26 cellular contexts compared by ENCODE assay signal in genomic region chr9:111153973-111154590, GRCh38.
A peak's percentile ranks its signal among the peaks of the same experiment; 100 is the strongest.
DNase-seq lines count a peak whose midpoint lies in the region; ATAC-seq, FAIRE-seq and TF ChIP-seq lines count a peak whose summit lies in the region.
"Had no signal": no experiment of that assay in that cellular context is flagged by ENCODE, and none has a peak within 500 bp of the region (broad histone marks: within the 10 kb centered on the region; RNA-seq: fewer than 3 reads in every experiment).

No MANE protein-coding gene starts in this region.

- intact Hi-C loops in HCT116 (cut with micrococcal nuclease): no loop called here

- H3K9me3 Mint-ChIP-seq in astrocyte (ENCODE audit: unreplicated experiment): no peaks in the 10 kb centered on the region
- H3K9me3 Mint-ChIP-seq: activated CD8-positive, alpha-beta T cell treated with anti-CD3 and anti-CD28 coated beads for 36 hours; activated naive CD8-positive, alpha-beta T cell treated with anti-CD3 and anti-CD28 coated beads for 36 hours; stimulated activated naive CD8-positive, alpha-beta T cell treated with anti-CD3 and anti-CD28 coated beads, Interleukin-15, Interleukin-2, amounts not matched to agents 100 ng/mL and 50 ng/mL, for 24 hours had no signal

- ATAC-seq in HCT116 (no peak), omental fat pad (ENCODE audit: low FRiP score) (no peak)
- ATAC-seq: activated CD8-positive, alpha-beta T cell treated with anti-CD3 and anti-CD28 coated beads for 36 hours; left lobe of liver; sciatic nerve had no signal

- no peaks in the 10 kb centered on the region for H3K27me3 Mint-ChIP-seq in astrocyte (ENCODE audit: low read depth, unreplicated experiment)
- H3K27me3 Mint-ChIP-seq: activated CD8-positive, alpha-beta T cell treated with anti-CD3 and anti-CD28 coated beads for 36 hours; activated naive CD8-positive, alpha-beta T cell treated with anti-CD3 and anti-CD28 coated beads for 36 hours had no signal

- RAD21 ChIA-PET in HCT116 (lab: Charles Lee; ENCODE audit: low non-redundant PET in 1 of 2, low total read pairs in 2 of 2, uncharacterized antibody in 2 of 2, unreplicated experiment in 2 of 2): no interaction called here

- no peaks in the 10 kb centered on the region for H3K36me3 Mint-ChIP-seq in astrocyte (ENCODE audit: low read depth, unreplicated experiment)
- H3K36me3 Mint-ChIP-seq: activated naive CD8-positive, alpha-beta T cell treated with anti-CD3 and anti-CD28 coated beads for 36 hours had no signal

- H3K27ac ChIP-seq in HCT116 (ENCODE audit: low read depth, low read length) (no peak overlapping the region), astrocyte (ENCODE audit: low read depth, low read length) (no peak overlapping the region)
- H3K27ac ChIP-seq: brain microvascular endothelial cell, hepatocyte, PC-9 had no signal

- BruUV-seq in HCT116 (replicated peaks; lab: Mats Ljungman, UMichigan): no TSS peak

- H3K9me3 ChIP-seq in HCT116 (ENCODE audit: control insufficient read depth in 1 of 2, insufficient read depth in 1 of 2, low read depth in 1 of 2, low read length in 2 of 2): no peaks in the 10 kb centered on the region
- H3K9me3 ChIP-seq in astrocyte (ENCODE audit: insufficient read depth, low read depth, low read length): no peaks in the 10 kb centered on the region

- FAIRE-seq in astrocyte (lab: Jason Lieb, UNC): no peak
- FAIRE-seq: frontal cortex had no signal

- H3K36me3 ChIP-seq in HCT116 (ENCODE audit: control insufficient read depth in 1 of 2, insufficient read depth in 2 of 2, low read length in 2 of 2) (no peaks in the 10 kb centered on the region), astrocyte (ENCODE audit: insufficient read depth, low read length) (no peaks in the 10 kb centered on the region)
- H3K36me3 ChIP-seq: brain microvascular endothelial cell had no signal

- H2AFZ ChIP-seq in HCT116 (ENCODE audit: low read depth, low read length, poor library complexity, severe bottlenecking) (peak overlapping the region; percentile 82), astrocyte (ENCODE audit: low read depth, low read length) (no peak overlapping the region)
- H2AFZ ChIP-seq: hepatocyte, PC-9 had no signal

- H3K9ac ChIP-seq in HCT116 (ENCODE audit: low read length) (no peak overlapping the region), astrocyte (ENCODE audit: low read length) (no peak overlapping the region)

- no peak for TF ChIP-seq RAD21 in HCT116 (IDR thresholded peaks at IDR 0.05; ENCODE audit: low read depth)

- H3K4me1 Mint-ChIP-seq in astrocyte (ENCODE audit: low read depth, unreplicated experiment): peaks cover 6% of the 10 kb centered on the region
- H3K4me1 Mint-ChIP-seq: activated naive CD8-positive, alpha-beta T cell treated with anti-CD3 and anti-CD28 coated beads for 36 hours had no signal

- no peaks in the 10 kb centered on the region for H3K9me2 ChIP-seq in HCT116 (ENCODE audit: insufficient read depth)

- in situ Hi-C loops in G401 (cut with HindIII; ENCODE audit: low sequenced_read_pairs): no loop called here

- no peak overlapping the region for H3K4me3 ChIP-seq in HCT116 (replicated peaks in 1 of 2; ENCODE audit: low read depth in 1 of 2, low read length in 2 of 2)
- H3K4me3 ChIP-seq in astrocyte (ENCODE audit: insufficient read depth, low read depth, low read length): no peak overlapping the region
- H3K4me3 ChIP-seq: hepatocyte, PC-9 had no signal

- H3K27ac Mint-ChIP-seq in astrocyte (ENCODE audit: unreplicated experiment): no peak overlapping the region
- H3K27ac Mint-ChIP-seq: activated CD8-positive, alpha-beta T cell treated with anti-CD3 and anti-CD28 coated beads for 36 hours; activated naive CD8-positive, alpha-beta T cell treated with anti-CD3 and anti-CD28 coated beads for 36 hours; stimulated activated naive CD8-positive, alpha-beta T cell treated with anti-CD3 and anti-CD28 coated beads, Interleukin-15, Interleukin-2, amounts not matched to agents 100 ng/mL and 50 ng/mL, for 24 hours had no signal

- no peak for TF ChIP-seq POLR2A in HCT116 (IDR thresholded peaks at IDR 0.05; ENCODE audit: borderline replicate concordance, extremely low read depth, insufficient read depth, insufficient read length)

- CTCF ChIA-PET in HCT116 (lab: Charles Lee): no interaction called here

- H3K4me1 ChIP-seq in HCT116 (ENCODE audit: control insufficient read depth in 1 of 2, insufficient read depth in 2 of 2, low read length in 2 of 2) (no peaks in the 10 kb centered on the region), astrocyte (ENCODE audit: insufficient read depth, low read length) (no peaks in the 10 kb centered on the region)

- TF ChIP-seq CTCF in HCT116 (IDR thresholded peaks at IDR 0.05 in 2 of 3, conservative IDR thresholded peaks at IDR 0.05 in 1 of 3; ENCODE audit: borderline replicate concordance in 1 of 3, insufficient read depth in 1 of 3, low read depth in 2 of 3, low read length in 2 of 3) (no peak), astrocyte (IDR thresholded peaks at IDR 0.05; ENCODE audit: insufficient read depth, low read depth, low read length) (no peak), omental fat pad (IDR thresholded peaks at IDR 0.05) (no peak)

- no peak overlapping the region for H3K4me3 Mint-ChIP-seq in astrocyte (ENCODE audit: unreplicated experiment)
- H3K4me3 Mint-ChIP-seq: activated CD8-positive, alpha-beta T cell treated with anti-CD3 and anti-CD28 coated beads for 36 hours; activated naive CD8-positive, alpha-beta T cell treated with anti-CD3 and anti-CD28 coated beads for 36 hours; stimulated activated naive CD8-positive, alpha-beta T cell treated with anti-CD3 and anti-CD28 coated beads, Interleukin-15, Interleukin-2, amounts not matched to agents 100 ng/mL and 50 ng/mL, for 24 hours had no signal

- POLR2A ChIA-PET in HCT116 (lab: Charles Lee): no interaction called here

- H4K20me1 ChIP-seq in HCT116 (ENCODE audit: insufficient read depth): no peaks in the 10 kb centered on the region
- no peaks in the 10 kb centered on the region for H4K20me1 ChIP-seq in astrocyte (ENCODE audit: insufficient read depth, low read length)

- DNase-seq in HCT116 (ENCODE audit: low read depth, low spot score) (no peak), astrocyte (ENCODE audit: low read depth) (peak; percentile 68), kidney tubule cell (ENCODE audit: low spot score) (peak; percentile 28), omental fat pad (ENCODE audit: low spot score) (no peak), G401 (ENCODE audit: low spot score) (no peak), AML-193 (lab: John Stamatoyannopoulos, UW) (no peak)
- DNase-seq in stimulated activated CD4-positive, alpha-beta T cell treated with anti-CD3 and anti-CD28 coated beads, Interleukin-12 subunit alpha, Interleukin-12 subunit beta, amount 100 ng/mL, for 4 hours: no peak
- DNase-seq: activated CD8-positive, alpha-beta T cell treated with anti-CD3 and anti-CD28 coated beads for 36 hours; activated effector memory CD4-positive, alpha-beta T cell treated with Interleukin-2 at 50 U/mL for 16 hours; activated naive CD8-positive, alpha-beta T cell treated with anti-CD3 and anti-CD28 coated beads for 36 hours; brain microvascular endothelial cell; DMS79; effector CD8-positive, alpha-beta T cell; KBM-7; midbrain; MV-4-11; NCI-H146; NCI-H510A treated with DMSO at 0.1 percent for 48 hours; PC-9; SHP77 treated with DMSO at 0.1 percent for 48 hours; stimulated activated CD4-positive, alpha-beta T cell treated with anti-CD3 and anti-CD28 coated beads, Interleukin-15, amount 100 ng/mL, for 24 hours had no signal

- no peak overlapping the region for H3K4me2 ChIP-seq in HCT116 (ENCODE audit: low read length)
- no peak overlapping the region for H3K4me2 ChIP-seq in astrocyte (ENCODE audit: low read length)
- H3K4me2 ChIP-seq: hepatocyte, PC-9 had no signal

- H3K79me2 ChIP-seq in HCT116 (ENCODE audit: insufficient read depth, low read length) (no peaks in the 10 kb centered on the region), astrocyte (ENCODE audit: insufficient read depth, low read length) (no peaks in the 10 kb centered on the region)
- H3K79me2 ChIP-seq: hepatocyte had no signal

- H3K27me3 ChIP-seq in HCT116 (ENCODE audit: insufficient read depth, low read length) (no peaks in the 10 kb centered on the region), astrocyte (ENCODE audit: insufficient read depth, low read length) (no peaks in the 10 kb centered on the region)
- H3K27me3 ChIP-seq: brain microvascular endothelial cell, hepatocyte had no signal

TF ChIP-seq in HCT116, 20 proteins besides CTCF, POLR2A, EP300 and RAD21:
- TF ChIP-seq SIN3A (IDR thresholded peaks at IDR 0.05; ENCODE audit: low read depth): no peak

Comparison
In these comparisons a context has a peak if more than half of its experiments do, and no peak if none do; other contexts are left out.
1. DNase-seq: peak in astrocyte (single experiment) and kidney tubule cell (single experiment); none in HCT116 (single experiment), omental fat pad (single experiment), G401 (single experiment), AML-193 (0 of 2) and stimulated activated CD4-positive, alpha-beta T cell treated with anti-CD3 and anti-CD28 coated beads, Interleukin-12 subunit alpha, Interleukin-12 subunit beta, amount 100 ng/mL, for 4 hours (single experiment).